In genomic region chr2:169590804-169591203, GRCh38 we compare ENCODE assay signal across 19 cellular contexts.
"Had no signal": no experiment of that assay in that cellular context is flagged by ENCODE, and none has a peak within 500 bp of the region (broad histone marks: within the 10 kb centered on the region; RNA-seq: fewer than 3 reads in every experiment).

No MANE protein-coding gene starts in this region.

- H3K4me3 Mint-ChIP-seq: nephron had no signal

- H3K9me3 ChIP-seq: esophagus squamous epithelium, sigmoid colon, tibial artery had no signal

- H3K9me3 Mint-ChIP-seq: nephron had no signal

- H3K27ac Mint-ChIP-seq: activated naive CD8-positive, alpha-beta T cell; nephron had no signal

- H3K27me3 ChIP-seq: esophagus squamous epithelium, sigmoid colon, tibial artery had no signal

- H3K36me3 Mint-ChIP-seq: activated naive CD8-positive, alpha-beta T cell had no signal

- H3K27ac ChIP-seq: esophagus squamous epithelium, sigmoid colon, tibial artery had no signal

- H3K4me3 ChIP-seq: esophagus squamous epithelium, sigmoid colon, tibial artery had no signal

- H3K27me3 Mint-ChIP-seq: activated naive CD8-positive, alpha-beta T cell had no signal

- FAIRE-seq: bronchial epithelial cell had no signal

- H3K36me3 ChIP-seq: sigmoid colon, tibial artery had no signal

- DNase-seq: activated CD4-positive, alpha-beta T cell treated with anti-CD3 and anti-CD28 coated beads for 1 hour; activated CD8-positive, alpha-beta memory T cell treated with anti-CD3 and anti-CD28 coated beads for 24 hours; activated CD8-positive, alpha-beta memory T cell treated with anti-CD3 and anti-CD28 coated beads, Interleukin-2, amount 50 U/mL, for 48 hours; activated gamma-delta T cell; activated T-cell treated with anti-CD3 and anti-CD28 coated beads, Interleukin-2, amount 50 U/mL, for 48 hours; dermis blood vessel endothelial cell; effector memory CD4-positive, alpha-beta T cell; esophagus squamous epithelium; mesenchymal stem cell; nucleus accumbens; sigmoid colon; stimulated activated CD4-positive, alpha-beta T cell treated with anti-CD3 and anti-CD28 coated beads, Interleukin-4, amount 100 ng/mL, for 4 hours; stimulated activated naive CD4-positive, alpha-beta T cell; substantia nigra; T1000; tibial artery had no signal
